10 cellular contexts compared by ENCODE assay signal in genomic region chr17:18920911-18921441, GRCh38. TPM values are rescaled to one million over a fixed set of nuclear protein-coding genes. Genes with fewer than 3 reads are reported as not detected.
DNase-seq lines count a peak whose midpoint lies in the region; ATAC-seq, FAIRE-seq and TF ChIP-seq lines count a peak whose summit lies in the region.
"Had no signal": no experiment of that assay in that cellular context is flagged by ENCODE, and none has a peak within 500 bp of the region (broad histone marks: within the 10 kb centered on the region; RNA-seq: fewer than 3 reads in every experiment).

No MANE protein-coding gene starts in this region.

- H3K27ac Mint-ChIP-seq in activated T-cell treated with anti-CD3 and anti-CD28 coated beads, Interleukin-2, amount 50 U/mL, for 72 hours = peak overlapping the region; percentile 66
- peak overlapping the region; percentile 77 for H3K27ac Mint-ChIP-seq in stimulated activated naive CD8-positive, alpha-beta T cell treated with anti-CD3 and anti-CD28 coated beads, Interleukin-15, Interleukin-2, amounts not matched to agents 100 ng/mL and 50 ng/mL, for 24 hours

- CTCF ChIA-PET in endothelial cell of umbilical vein (lab: Charles Lee) = interaction anchor here (0.6 kb wide), 1 partner anchor 14 kb away, joined by 3 read pairs; no protein-coding TSS in a partner anchor

- H3K4me2 ChIP-seq in endothelial cell of umbilical vein (ENCODE audit: insufficient read depth, low read length) = peak overlapping the region; percentile 38

- ATAC-seq in activated T-cell treated with anti-CD3 and anti-CD28 coated beads, Interleukin-2, amount 50 U/mL, for 72 hours (replicated peaks in 1 of 2) = peak; percentile 20 to 27

- FAIRE-seq in endothelial cell of umbilical vein (lab: Jason Lieb, UNC) = peak; percentile 85

- H2AFZ ChIP-seq in endothelial cell of umbilical vein (ENCODE audit: low read depth, low read length) = no peak overlapping the region

- H3K9me3 ChIP-seq in endothelial cell of umbilical vein (replicated peaks; ENCODE audit: control insufficient read depth, insufficient read depth, low read length) = no peaks in the 10 kb centered on the region

- no peaks in the 10 kb centered on the region for H3K9me3 Mint-ChIP-seq in activated T-cell treated with anti-CD3 and anti-CD28 coated beads, Interleukin-2, amount 50 U/mL, for 72 hours
- no peaks in the 10 kb centered on the region for H3K9me3 Mint-ChIP-seq in stimulated activated naive CD8-positive, alpha-beta T cell treated with anti-CD3 and anti-CD28 coated beads, Interleukin-15, Interleukin-2, amounts not matched to agents 100 ng/mL and 50 ng/mL, for 24 hours

- peaks cover 2% of the 10 kb centered on the region for H3K79me2 ChIP-seq in endothelial cell of umbilical vein (ENCODE audit: control insufficient read depth, insufficient read depth, low read length)

- no peaks in the 10 kb centered on the region for H4K20me1 ChIP-seq in endothelial cell of umbilical vein (replicated peaks; ENCODE audit: control insufficient read depth, extremely low read depth, insufficient read depth, low read length)

- no peaks in the 10 kb centered on the region for H3K27me3 ChIP-seq in endothelial cell of umbilical vein (ENCODE audit: control insufficient read depth in 2 of 2, insufficient read depth in 2 of 2, low read length in 2 of 2)

- H3K4me3 ChIP-seq in endothelial cell of umbilical vein (replicated peaks in 1 of 3; ENCODE audit: insufficient read depth in 1 of 3, low read depth in 1 of 3, low read length in 3 of 3) = no peak overlapping the region
- no peak overlapping the region for H3K4me3 ChIP-seq in coronary artery

- no peaks in the 10 kb centered on the region for H3K36me3 ChIP-seq in endothelial cell of umbilical vein (ENCODE audit: control insufficient read depth in 2 of 2, extremely low read depth in 1 of 2, insufficient read depth in 2 of 2, low read length in 2 of 2)

- intact Hi-C loops in endothelial cell of umbilical vein (cut with micrococcal nuclease) = no loop called here

- peak overlapping the region; percentile 56 to 87 for H3K4me3 Mint-ChIP-seq in activated T-cell treated with anti-CD3 and anti-CD28 coated beads, Interleukin-2, amount 50 U/mL, for 72 hours
- H3K4me3 Mint-ChIP-seq in stimulated activated naive CD8-positive, alpha-beta T cell treated with anti-CD3 and anti-CD28 coated beads, Interleukin-15, Interleukin-2, amounts not matched to agents 100 ng/mL and 50 ng/mL, for 24 hours = peak overlapping the region; percentile 44

- TF ChIP-seq CTCF in endothelial cell of umbilical vein (IDR thresholded peaks at IDR 0.05; ENCODE audit: extremely low read depth in 1 of 2, insufficient read depth in 1 of 2, low read depth in 1 of 2, low read length in 2 of 2) = no peak
- no peak for TF ChIP-seq CTCF in coronary artery (IDR thresholded peaks at IDR 0.05)

- H3K36me3 Mint-ChIP-seq in activated T-cell treated with anti-CD3 and anti-CD28 coated beads, Interleukin-2, amount 50 U/mL, for 72 hours (ENCODE audit: insufficient read depth in 2 of 2) = peaks cover 5 to 13% of the 10 kb centered on the region in 2 donors
- H3K36me3 Mint-ChIP-seq in stimulated activated naive CD8-positive, alpha-beta T cell treated with anti-CD3 and anti-CD28 coated beads, Interleukin-15, Interleukin-2, amounts not matched to agents 100 ng/mL and 50 ng/mL, for 24 hours (ENCODE audit: low read depth) = peaks cover 46% of the 10 kb centered on the region

- no peak for DNase-seq in activated T-cell treated with anti-CD3 and anti-CD28 coated beads, Interleukin-2, amount 50 U/mL, for 72 hours
- DNase-seq in activated T-cell treated with anti-CD3 and anti-CD28 coated beads, Interleukin-2, amount 50 U/mL, for 48 hours = no peak
- DNase-seq in NAMALWA (ENCODE audit: low spot score) (peak; percentile 44), endothelial cell of umbilical vein (ENCODE audit: low read depth, low spot score) (peak; percentile 58), HK-2 (ENCODE audit: unreplicated experiment) (no peak), dedifferentiated amniotic fluid mesenchymal stem cell (ENCODE audit: extremely low spot score) (no peak), coronary artery (ENCODE audit: low spot score) (no peak)
- DNase-seq: NCI-H1930 had no signal

- dilution Hi-C loops in endothelial cell of umbilical vein (cut with MboI; ENCODE audit: extremely low pct_ligation_motif_present, low sequenced_read_pairs) = no loop called here

- BruUV-seq in endothelial cell of umbilical vein (replicated peaks; lab: Mats Ljungman, UMichigan) = no TSS peak

- H3K9ac ChIP-seq in endothelial cell of umbilical vein (replicated peaks; ENCODE audit: extremely low read depth, insufficient read depth, low read length) = no peak overlapping the region

- peaks cover 69% of the 10 kb centered on the region for H3K4me1 Mint-ChIP-seq in activated T-cell treated with anti-CD3 and anti-CD28 coated beads, Interleukin-2, amount 50 U/mL, for 72 hours (ENCODE audit: low read depth)
- peaks cover 64% of the 10 kb centered on the region for H3K4me1 Mint-ChIP-seq in stimulated activated naive CD8-positive, alpha-beta T cell treated with anti-CD3 and anti-CD28 coated beads, Interleukin-15, Interleukin-2, amounts not matched to agents 100 ng/mL and 50 ng/mL, for 24 hours (ENCODE audit: low read depth)

- peak overlapping the region; percentile 4 for H3K27ac ChIP-seq in endothelial cell of umbilical vein (ENCODE audit: insufficient read depth, low read depth, low read length)
- H3K27ac ChIP-seq in coronary artery = no peak overlapping the region

- H3K4me1 ChIP-seq in endothelial cell of umbilical vein (ENCODE audit: control insufficient read depth, extremely low read depth, insufficient read depth, low read length) = peaks cover 15% of the 10 kb centered on the region

- TF ChIP-seq POLR2A in endothelial cell of umbilical vein (IDR thresholded peaks at IDR 0.05; ENCODE audit: low read depth, low read length) = no peak

- no peaks in the 10 kb centered on the region for H3K9me1 ChIP-seq in endothelial cell of umbilical vein (replicated peaks; ENCODE audit: control insufficient read depth, extremely low read depth, insufficient read depth, low read length)

- POLR2A ChIA-PET in endothelial cell of umbilical vein (lab: Charles Lee) = no interaction called here

- H3K27me3 Mint-ChIP-seq in activated T-cell treated with anti-CD3 and anti-CD28 coated beads, Interleukin-2, amount 50 U/mL, for 72 hours (ENCODE audit: low read depth) = no peaks in the 10 kb centered on the region
- H3K27me3 Mint-ChIP-seq in stimulated activated naive CD8-positive, alpha-beta T cell treated with anti-CD3 and anti-CD28 coated beads, Interleukin-15, Interleukin-2, amounts not matched to agents 100 ng/mL and 50 ng/mL, for 24 hours = no peaks in the 10 kb centered on the region

TF ChIP-seq in endothelial cell of umbilical vein, 7 proteins besides CTCF, POLR2A, EP300 and RAD21:
- TF ChIP-seq POLR2AphosphoS5 (IDR thresholded peaks at IDR 0.05; ENCODE audit: insufficient read depth, low read depth, low read length) (no peak), FOS (IDR thresholded peaks at IDR 0.05; ENCODE audit: borderline replicate concordance, insufficient read depth, low read length) (peak; percentile 63), JUN (IDR thresholded peaks at IDR 0.05; ENCODE audit: borderline replicate concordance, insufficient read depth, insufficient read length, low read depth) (peak; percentile 6), MYC (IDR thresholded peaks at IDR 0.05; ENCODE audit: low read depth, low read length) (no peak), MAX (IDR thresholded peaks at IDR 0.05; ENCODE audit: insufficient read depth, insufficient read length) (no peak), EZH2 (IDR thresholded peaks at IDR 0.05; ENCODE audit: borderline replicate concordance, low read depth, low read length, severe bottlenecking) (no peak), GATA2 (IDR thresholded peaks at IDR 0.05; ENCODE audit: insufficient read depth, insufficient read length, low read depth, low read length) (no peak)

RNA-seq across cellular contexts. Expression of gene SLC5A10, which starts 31.0 kb away (rescaled TPM):
- total RNA-seq in activated T-cell treated with anti-CD3 and anti-CD28 coated beads, Interleukin-2, amount 50 U/mL, for 72 hours = not detected
- not detected in 2 replicates for total RNA-seq in endothelial cell of umbilical vein
- polyA plus RNA-seq in endothelial cell of umbilical vein = not detected in 2 replicates
- 0.01 TPM in 1 of 2 replicates, not detected in the other for polyA plus RNA-seq in endothelial cell of umbilical vein (2011; cell fraction: cytosol; rRNA removed)
- polyA plus RNA-seq in endothelial cell of umbilical vein (2011; cell fraction: nucleus; rRNA removed) = not detected in 2 replicates
- 0.71 and 0.72 TPM in 2 replicates for polyA plus RNA-seq in endothelial cell of umbilical vein (2012)
- polyA minus RNA-seq in endothelial cell of umbilical vein = not detected in 2 replicates
- polyA minus RNA-seq in endothelial cell of umbilical vein (2011; cell fraction: cytosol; rRNA and poly(A)+ RNA removed) = not detected
- not detected in 2 replicates for polyA minus RNA-seq in endothelial cell of umbilical vein (2011; cell fraction: nucleus; rRNA and poly(A)+ RNA removed)
- total RNA-seq: activated CD8-positive, alpha-beta memory T cell treated with anti-CD3 and anti-CD28 coated beads for 36 hours had no signal

Comparison
In these comparisons a context has a peak if more than half of its experiments do, and no peak if none do; other contexts are left out.
1. DNase-seq: peak in NAMALWA (single experiment) and endothelial cell of umbilical vein (single experiment); none in activated T-cell treated with anti-CD3 and anti-CD28 coated beads, Interleukin-2, amount 50 U/mL, for 72 hours (0 of 2), activated T-cell treated with anti-CD3 and anti-CD28 coated beads, Interleukin-2, amount 50 U/mL, for 48 hours (0 of 2), HK-2 (single experiment), dedifferentiated amniotic fluid mesenchymal stem cell (single experiment) and coronary artery (single experiment).